ENCODE assay signal across 10 cellular contexts in genomic region chr10:10418397-10418796, GRCh38.
DNase-seq lines count a peak whose midpoint lies in the region; ATAC-seq, FAIRE-seq and TF ChIP-seq lines count a peak whose summit lies in the region.
"Had no signal": no experiment of that assay in that cellular context is flagged by ENCODE, and none has a peak within 500 bp of the region (broad histone marks: within the 10 kb centered on the region; RNA-seq: fewer than 3 reads in every experiment).

No MANE protein-coding gene starts in this region.

- no peak overlapping the region for H3K27ac ChIP-seq in adrenal gland
- H3K27ac ChIP-seq in body of pancreas: no peak overlapping the region
- no peak overlapping the region for H3K27ac ChIP-seq in testis
- H3K27ac ChIP-seq: epithelial cell of prostate had no signal

- H3K27ac Mint-ChIP-seq in activated T-helper 1 cell treated with anti-CD3 and anti-CD28 coated beads, Interleukin-12 subunit alpha, Interleukin-12 subunit beta, Interleukin-2, Interleukin-4 antibody, amounts not matched to agents 30 ng/mL and 10 ng/mL and 1 ng/mL, durations not matched to agents 14 hours and 24 hours and 36 hours: no peak overlapping the region
- no peak overlapping the region for H3K27ac Mint-ChIP-seq in effector memory CD8-positive, alpha-beta T cell

- peaks cover 9% of the 10 kb centered on the region for H3K9me3 Mint-ChIP-seq in activated T-helper 1 cell treated with anti-CD3 and anti-CD28 coated beads, Interleukin-12 subunit alpha, Interleukin-12 subunit beta, Interleukin-2, Interleukin-4 antibody, amounts not matched to agents 30 ng/mL and 10 ng/mL and 1 ng/mL, durations not matched to agents 14 hours and 24 hours and 36 hours
- H3K9me3 Mint-ChIP-seq in effector memory CD8-positive, alpha-beta T cell: peaks cover 0 to 13% of the 10 kb centered on the region in 2 donors

- no peak overlapping the region for H3K4me3 Mint-ChIP-seq in activated T-helper 1 cell treated with anti-CD3 and anti-CD28 coated beads, Interleukin-12 subunit alpha, Interleukin-12 subunit beta, Interleukin-2, Interleukin-4 antibody, amounts not matched to agents 30 ng/mL and 10 ng/mL and 1 ng/mL, durations not matched to agents 14 hours and 24 hours and 36 hours
- H3K4me3 Mint-ChIP-seq in effector memory CD8-positive, alpha-beta T cell: no peak overlapping the region

- TF ChIP-seq POLR2A in adrenal gland (IDR thresholded peaks at IDR 0.05) (no peak), body of pancreas (IDR thresholded peaks at IDR 0.05) (no peak), testis (IDR thresholded peaks at IDR 0.05) (no peak)

- no peaks in the 10 kb centered on the region for H3K9me3 ChIP-seq in adrenal gland (replicated peaks in 1 of 3)
- no peaks in the 10 kb centered on the region for H3K9me3 ChIP-seq in body of pancreas
- no peaks in the 10 kb centered on the region for H3K9me3 ChIP-seq in testis

- H3K4me3 ChIP-seq in adrenal gland (no peak overlapping the region), body of pancreas (no peak overlapping the region), testis (no peak overlapping the region)

- intact Hi-C loops in activated T-helper 1 cell treated with anti-CD3 and anti-CD28 coated beads, Interleukin-12 subunit alpha, Interleukin-12 subunit beta, Interleukin-2, Interleukin-4 antibody, amounts not matched to agents 30 ng/mL and 10 ng/mL and 1 ng/mL, durations not matched to agents 14 hours and 24 hours and 36 hours (cut with micrococcal nuclease): no loop called here
- intact Hi-C loops in adrenal gland (cut with DNase I): no loop called here
- intact Hi-C loops in body of pancreas (cut with DNase I): no loop called here
- intact Hi-C loops in testis (cut with DNase I; ENCODE audit: low total_unique reads): no loop called here

- H3K4me1 Mint-ChIP-seq in activated T-helper 1 cell treated with anti-CD3 and anti-CD28 coated beads, Interleukin-12 subunit alpha, Interleukin-12 subunit beta, Interleukin-2, Interleukin-4 antibody, amounts not matched to agents 30 ng/mL and 10 ng/mL and 1 ng/mL, durations not matched to agents 14 hours and 24 hours and 36 hours (ENCODE audit: low read depth): peaks cover 23% of the 10 kb centered on the region
- H3K4me1 Mint-ChIP-seq in effector memory CD8-positive, alpha-beta T cell (ENCODE audit: low read depth in 2 of 2): no peaks in the 10 kb centered on the region

- ATAC-seq in GM21423 (IDR thresholded peaks at IDR 0.05; ENCODE audit: unreplicated experiment) (peak; percentile 97), HG03342 (IDR thresholded peaks at IDR 0.05; ENCODE audit: unreplicated experiment) (peak; percentile 98), body of pancreas (no peak)
- no peak for ATAC-seq in effector memory CD8-positive, alpha-beta T cell (replicated peaks)

- TF ChIP-seq CTCF in adrenal gland (IDR thresholded peaks at IDR 0.05) (no peak), body of pancreas (IDR thresholded peaks at IDR 0.05) (no peak), testis (IDR thresholded peaks at IDR 0.05) (no peak)

- peak; percentile 78 for FAIRE-seq in GM18507 (lab: Jason Lieb, UNC)

- H3K27me3 ChIP-seq in adrenal gland: no peaks in the 10 kb centered on the region
- no peaks in the 10 kb centered on the region for H3K27me3 ChIP-seq in body of pancreas
- no peaks in the 10 kb centered on the region for H3K27me3 ChIP-seq in testis

- DNase-seq in GM18507 (ENCODE audit: extremely low spot score, insufficient read length, low read depth) (no peak), adrenal gland (no peak), body of pancreas (no peak), testis (no peak)
- peak; percentile 4 for DNase-seq in activated T-helper 1 cell treated with anti-CD3 and anti-CD28 coated beads, Interleukin-12 subunit alpha, Interleukin-12 subunit beta, Interleukin-2, Interleukin-4 antibody, amounts not matched to agents 30 ng/mL and 10 ng/mL and 1 ng/mL, durations not matched to agents 14 hours and 24 hours and 36 hours (ENCODE audit: low spot score)
- DNase-seq in effector memory CD8-positive, alpha-beta T cell: no peak
- DNase-seq: NCI-H2081 treated with DMSO at 0.1 percent for 48 hours had no signal

- WGBS in adrenal gland, 4 donors: 45 to 68% (median 59%) methylated on average over 6 of the region's 6 CpGs
- WGBS in body of pancreas, 2 donors: 35 to 46% methylated on average over 6 of the region's 6 CpGs
- 77 to 79% methylated on average over 6 of the region's 6 CpGs for WGBS in testis, 2 donors

- peaks cover 1% of the 10 kb centered on the region for H3K36me3 Mint-ChIP-seq in activated T-helper 1 cell treated with anti-CD3 and anti-CD28 coated beads, Interleukin-12 subunit alpha, Interleukin-12 subunit beta, Interleukin-2, Interleukin-4 antibody, amounts not matched to agents 30 ng/mL and 10 ng/mL and 1 ng/mL, durations not matched to agents 14 hours and 24 hours and 36 hours (ENCODE audit: low read depth)
- H3K36me3 Mint-ChIP-seq in effector memory CD8-positive, alpha-beta T cell (ENCODE audit: insufficient read depth): no peaks in the 10 kb centered on the region

- H3K36me3 ChIP-seq in adrenal gland (replicated peaks in 1 of 2) (no peaks in the 10 kb centered on the region), body of pancreas (replicated peaks in 1 of 2; ENCODE audit: insufficient read depth in 1 of 2, low read depth in 2 of 2) (no peaks in the 10 kb centered on the region), testis (ENCODE audit: low read depth, missing control alignments) (no peaks in the 10 kb centered on the region)

- H3K4me1 ChIP-seq in adrenal gland (replicated peaks in 1 of 2) (no peaks in the 10 kb centered on the region), body of pancreas (no peaks in the 10 kb centered on the region), testis (no peaks in the 10 kb centered on the region)

- H3K27me3 Mint-ChIP-seq in activated T-helper 1 cell treated with anti-CD3 and anti-CD28 coated beads, Interleukin-12 subunit alpha, Interleukin-12 subunit beta, Interleukin-2, Interleukin-4 antibody, amounts not matched to agents 30 ng/mL and 10 ng/mL and 1 ng/mL, durations not matched to agents 14 hours and 24 hours and 36 hours (ENCODE audit: insufficient read depth): no peaks in the 10 kb centered on the region
- no peaks in the 10 kb centered on the region for H3K27me3 Mint-ChIP-seq in effector memory CD8-positive, alpha-beta T cell

Comparison
In these comparisons a context has a peak if more than half of its experiments do, and no peak if none do; other contexts are left out.
1. ATAC-seq: peak in GM21423 (single experiment) and HG03342 (single experiment); none in body of pancreas (single experiment) and effector memory CD8-positive, alpha-beta T cell (single experiment).